ENCODE assay signal across 12 cellular contexts in the genomic region with DNA sequence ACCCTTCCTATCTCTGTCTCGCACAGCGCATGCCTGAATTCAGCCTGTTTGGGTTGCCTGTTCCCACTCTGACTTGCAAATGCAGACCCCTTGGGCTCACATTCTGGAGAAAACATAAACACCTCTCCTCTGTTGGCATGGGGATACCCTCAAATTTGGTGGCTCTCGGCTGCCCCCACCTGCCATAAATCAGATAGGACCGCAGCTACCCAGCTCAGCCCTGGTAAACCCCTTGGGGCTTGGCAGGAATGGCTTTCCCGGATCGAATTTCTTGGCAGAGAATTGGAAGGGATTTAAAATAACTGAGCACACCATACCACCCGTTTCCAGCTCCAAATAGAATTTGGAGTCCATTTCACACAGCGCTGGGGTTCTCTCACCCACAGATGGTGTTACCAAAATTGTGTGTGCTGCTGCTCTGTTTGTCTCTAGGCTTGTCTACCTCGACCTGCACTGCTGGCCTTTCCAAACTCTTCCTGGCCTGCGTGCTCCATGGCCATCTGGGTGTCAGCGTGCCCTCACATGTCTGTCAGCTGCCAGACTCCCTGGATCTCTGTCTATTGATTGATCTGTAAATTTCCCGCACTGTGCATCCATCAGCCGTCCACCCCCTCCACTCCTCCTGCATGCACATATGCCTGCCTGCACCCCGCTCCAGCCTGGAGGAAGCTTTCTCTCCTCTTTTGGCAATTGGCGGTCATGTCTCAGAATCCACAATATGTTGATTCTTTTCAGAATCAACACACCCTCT.
DNase-seq lines count a peak whose midpoint lies in the region; ATAC-seq, FAIRE-seq and TF ChIP-seq lines count a peak whose summit lies in the region.
"Had no signal": no experiment of that assay in that cellular context is flagged by ENCODE, and none has a peak within 500 bp of the region (broad histone marks: within the 10 kb centered on the region; RNA-seq: fewer than 3 reads in every experiment).

No MANE protein-coding gene starts in this region.

- H3K27me3 Mint-ChIP-seq in immature natural killer cell (ENCODE audit: low read depth in 3 of 3): peaks cover 0 to 5% (median 4%) of the 10 kb centered on the region in 3 donors

- intact Hi-C loops in K562 (cut with micrococcal nuclease) (no loop called here), uterus (cut with DNase I; ENCODE audit: low total_unique reads) (no loop called here)

- H3K9ac ChIP-seq in K562 (ENCODE audit: insufficient read depth in 1 of 2, low read depth in 2 of 2, low read length in 2 of 2): no peak overlapping the region

- H3K4me3 ChIP-seq in AG10803 (ENCODE audit: low read length) (no peak overlapping the region), K562 (no peak overlapping the region), uterus (no peak overlapping the region)
- H3K4me3 ChIP-seq: SK-N-MC had no signal

- TF ChIP-seq RAD21 in K562 (CRISPR knock-in tag; conservative IDR thresholded peaks at IDR 0.05 in 1 of 2, IDR thresholded peaks at IDR 0.05 in 1 of 2): no peak

- no peak overlapping the region; the same call in 2 of the 3 replicates for H3K27ac ChIP-seq in K562 (ENCODE audit: extremely low read depth, low read depth, low read length)
- H3K27ac ChIP-seq in uterus: no peak overlapping the region
- H3K27ac ChIP-seq: SK-N-MC had no signal

- WGBS in K562 (ENCODE audit: insufficient coverage, low coverage, missing lambda C conversion rate): 0% methylated on average over 15 of the region's 15 CpGs

- H3K27me3 ChIP-seq in K562 (ENCODE audit: control insufficient read depth in 2 of 2, insufficient read depth in 2 of 2, low read length in 2 of 2) (no peaks in the 10 kb centered on the region; a peak in 1 of 5 replicates), uterus (no peaks in the 10 kb centered on the region)

- FAIRE-seq in K562 (lab: Jason Lieb, UNC): no peak

- no peaks in the 10 kb centered on the region for H3K79me2 ChIP-seq in K562 (ENCODE audit: control insufficient read depth, insufficient read depth, low read length)

- CTCF ChIA-PET in K562 (lab: Yijun Ruan, JAX; ENCODE audit: low intra/inter-chr PET ratio): no interaction called here

- TF ChIP-seq CTCF in AG10803 (conservative IDR thresholded peaks at IDR 0.05; ENCODE audit: low read length): no peak
- peak; percentile 62 for TF ChIP-seq CTCF in LNCAP (IDR thresholded peaks at IDR 0.05)
- TF ChIP-seq CTCF in K562 (IDR thresholded peaks at IDR 0.05 in 2 of 3, conservative IDR thresholded peaks at IDR 0.05 in 1 of 3; ENCODE audit: insufficient read depth in 2 of 3, low read depth in 1 of 3, low read length in 3 of 3): no peak
- no peak for TF ChIP-seq CTCF in uterus (IDR thresholded peaks at IDR 0.05)

- H3K4me2 ChIP-seq in K562 (ENCODE audit: insufficient read depth, low read length): no peak overlapping the region

- in situ Hi-C loops in K562 (cut with MboI): no loop called here

- DNase-seq in AG10803 (ENCODE audit: low read depth): peak; percentile 4
- peak in 1 of 4 experiments; percentile 16 for DNase-seq in K562 (ENCODE audit: extremely low read depth in 1 of 4, low spot score in 3 of 4)
- DNase-seq in iPS-NIHi7 (ENCODE audit: extremely low spot score): peak; percentile 78
- no peak for DNase-seq in NCI-H2196 (lab: John Stamatoyannopoulos, UW; ENCODE audit: unreplicated experiment)
- DNase-seq in immature natural killer cell: no peak
- no peak for DNase-seq in uterus
- DNase-seq: activated T-cell treated with anti-CD3 and anti-CD28 coated beads, Interleukin-2, amount 50 U/mL, for 1 hour; KBM-7; stimulated activated CD4-positive, alpha-beta T cell treated with anti-CD3 and anti-CD28 coated beads, Interleukin-4, amount 100 ng/mL, for 24 hours had no signal

- no peak for TF ChIP-seq EP300 in K562 (IDR thresholded peaks at IDR 0.05; ENCODE audit: low read length)

- H4K20me1 ChIP-seq in K562 (replicated peaks; ENCODE audit: control insufficient read depth, insufficient read depth, low read length): no peaks in the 10 kb centered on the region

- H3K27ac Mint-ChIP-seq in immature natural killer cell: no peak overlapping the region

- no peaks in the 10 kb centered on the region for H3K4me1 Mint-ChIP-seq in immature natural killer cell

- no peak overlapping the region for H2AFZ ChIP-seq in K562 (ENCODE audit: low read depth, low read length)

- no peak overlapping the region for H3K4me3 Mint-ChIP-seq in immature natural killer cell

- ATAC-seq in K562: 0 out of 3 replicates have a peak, but pooled peaks have one; percentile 33
- no peak for ATAC-seq in GM18907 (IDR thresholded peaks at IDR 0.05; ENCODE audit: unreplicated experiment)

- H3K36me3 ChIP-seq in K562 (ENCODE audit: control insufficient read depth, insufficient read depth, low read length): no peaks in the 10 kb centered on the region
- H3K36me3 ChIP-seq in uterus: no peaks in the 10 kb centered on the region

- no peaks in the 10 kb centered on the region for H3K36me3 Mint-ChIP-seq in immature natural killer cell

- POLR2A ChIA-PET in K562 (lab: Yijun Ruan, JAX): interaction anchor here (0.6 to 1.1 kb wide), 2 partner anchors 20 to 457 kb away, joined by 3 read pairs; no protein-coding TSS in a partner anchor

- H3K9me3 ChIP-seq in K562 (replicated peaks; ENCODE audit: control insufficient read depth, insufficient read depth, low read depth, low read length) (no peaks in the 10 kb centered on the region), uterus (no peaks in the 10 kb centered on the region)

- H3K9me3 Mint-ChIP-seq in immature natural killer cell: peaks cover 0 to 7% (median 1%) of the 10 kb centered on the region in 6 donors

- no TSS peak for BruUV-seq in K562 (replicated peaks; lab: Mats Ljungman, UMichigan)

- no peaks in the 10 kb centered on the region for H3K4me1 ChIP-seq in K562 (replicated peaks in 1 of 2; ENCODE audit: control insufficient read depth in 2 of 2, insufficient read depth in 2 of 2, low read length in 2 of 2)
- no peaks in the 10 kb centered on the region for H3K4me1 ChIP-seq in uterus

- H3K9me1 ChIP-seq in K562 (ENCODE audit: control insufficient read depth, insufficient read depth, low read length): no peaks in the 10 kb centered on the region

- TF ChIP-seq POLR2A in K562 (conservative IDR thresholded peaks at IDR 0.05) (no peak), uterus (IDR thresholded peaks at IDR 0.05) (no peak)

TF ChIP-seq in K562, 482 proteins besides CTCF, POLR2A, EP300 and RAD21:
- TF ChIP-seq KLF10 (CRISPR knock-in tag; IDR thresholded peaks at IDR 0.05) (no peak), BRD4 (IDR thresholded peaks at IDR 0.05) (no peak), MTA2 (IDR thresholded peaks at IDR 0.05; ENCODE audit: low read depth) (no peak), DACH1 (IDR thresholded peaks at IDR 0.05; ENCODE audit: partially characterized antibody) (no peak), RNF2 (IDR thresholded peaks at IDR 0.05) (no peak), FOXJ3 (CRISPR knock-in tag; IDR thresholded peaks at IDR 0.05) (no peak), THRAP3 (IDR thresholded peaks at IDR 0.05; ENCODE audit: borderline replicate concordance) (no peak), KAT7 (CRISPR knock-in tag; IDR thresholded peaks at IDR 0.05; ENCODE audit: borderline replicate concordance) (no peak), SIRT6 (IDR thresholded peaks at IDR 0.05; ENCODE audit: low read depth, low read length) (no peak), ZZZ3 (IDR thresholded peaks at IDR 0.05) (no peak), PYGO2 (tag; IDR thresholded peaks at IDR 0.05) (no peak), SMAD4 (CRISPR knock-in tag; conservative IDR thresholded peaks at IDR 0.05) (no peak), U2AF2 (optimal IDR thresholded peaks at IDR 0.05; ENCODE audit: low read depth, low read length) (no peak)

Comparison
In these comparisons a context has a peak if more than half of its experiments do, and no peak if none do; other contexts are left out.
1. DNase-seq: peak in AG10803 (single experiment) and iPS-NIHi7 (single experiment); none in NCI-H2196 (single experiment), immature natural killer cell (0 of 3) and uterus (0 of 2).